Comparison of ENCODE assay signal across 1 cellular context in the genomic region with DNA sequence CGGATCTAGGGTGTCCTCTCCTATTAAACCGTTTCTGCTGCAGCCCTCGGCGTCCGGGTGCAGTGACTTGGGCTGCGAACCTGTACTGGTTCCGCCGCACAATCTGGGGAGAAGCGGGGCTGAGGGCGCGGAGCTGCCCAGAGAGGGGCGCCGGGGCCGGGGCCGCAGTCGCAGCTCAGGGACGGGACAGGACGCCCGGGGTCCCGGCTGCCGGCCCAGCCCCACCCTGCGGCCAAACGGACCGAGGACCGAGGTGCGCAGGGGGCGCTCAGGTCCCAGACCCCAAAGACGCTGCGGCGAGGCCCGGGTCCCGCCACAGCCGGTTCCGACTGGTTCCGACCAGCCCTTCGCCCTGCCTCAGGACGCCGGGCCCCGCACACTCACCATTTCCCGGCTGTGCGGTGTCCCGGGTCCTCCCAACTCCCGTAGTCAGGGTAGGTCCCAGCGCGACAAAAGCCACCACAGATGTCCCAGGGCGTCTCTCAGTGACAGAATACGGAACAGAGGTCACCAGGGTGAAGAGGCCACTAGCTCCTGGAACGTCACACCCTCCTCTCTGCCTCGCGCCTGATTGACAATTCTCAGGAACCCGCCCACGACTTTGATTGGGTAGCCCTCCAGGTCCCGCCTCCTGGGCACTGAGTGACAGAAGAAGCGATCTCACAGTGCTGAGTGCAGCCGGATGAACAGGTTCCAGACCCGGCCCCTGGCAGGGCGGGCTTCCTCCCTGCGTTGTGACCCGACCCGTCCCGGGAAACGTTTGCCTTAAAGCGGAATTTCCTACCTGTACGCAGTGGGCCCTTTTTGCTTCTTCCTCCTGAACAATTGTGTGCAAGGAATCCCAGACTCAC.
TF ChIP-seq lines count a peak whose summit lies in the region.

Gene ZNF44, minus strand, starts transcription at position 576 of the 851 bp plus-strand sequence. Its CDS starts 189 bp downstream, at position 387.

TF ChIP-seq in HepG2, 621 proteins besides CTCF, POLR2A, EP300 and RAD21 (continued from another document and continues in another):
- TF ChIP-seq, protein P1, sequence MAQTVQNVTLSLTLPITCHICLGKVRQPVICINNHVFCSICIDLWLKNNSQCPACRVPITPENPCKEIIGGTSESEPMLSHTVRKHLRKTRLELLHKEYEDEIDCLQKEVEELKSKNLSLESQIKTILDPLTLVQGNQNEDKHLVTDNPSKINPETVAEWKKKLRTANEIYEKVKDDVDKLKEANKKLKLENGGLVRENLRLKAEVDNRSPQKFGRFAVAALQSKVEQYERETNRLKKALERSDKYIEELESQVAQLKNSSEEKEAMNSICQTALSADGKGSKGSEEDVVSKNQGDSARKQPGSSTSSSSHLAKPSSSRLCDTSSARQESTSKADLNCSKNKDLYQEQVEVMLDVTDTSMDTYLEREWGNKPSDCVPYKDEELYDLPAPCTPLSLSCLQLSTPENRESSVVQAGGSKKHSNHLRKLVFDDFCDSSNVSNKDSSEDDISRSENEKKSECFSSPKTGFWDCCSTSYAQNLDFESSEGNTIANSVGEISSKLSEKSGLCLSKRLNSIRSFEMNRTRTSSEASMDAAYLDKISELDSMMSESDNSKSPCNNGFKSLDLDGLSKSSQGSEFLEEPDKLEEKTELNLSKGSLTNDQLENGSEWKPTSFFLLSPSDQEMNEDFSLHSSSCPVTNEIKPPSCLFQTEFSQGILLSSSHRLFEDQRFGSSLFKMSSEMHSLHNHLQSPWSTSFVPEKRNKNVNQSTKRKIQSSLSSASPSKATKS (CRISPR knock-in tag; IDR thresholded peaks at IDR 0.05): no peak
- TF ChIP-seq SIN3A (IDR thresholded peaks at IDR 0.05; ENCODE audit: borderline replicate concordance, low read depth, low read length) (peak; percentile 94), KMT2B (CRISPR knock-in tag; IDR thresholded peaks at IDR 0.05) (peak; percentile 47; the same call in 1 of the 2 replicates), TCF7L2 (IDR thresholded peaks at IDR 0.05; ENCODE audit: low read depth, low read length) (no peak), ZSCAN30 (CRISPR knock-in tag; IDR thresholded peaks at IDR 0.05) (no peak), IRF2 (CRISPR knock-in tag; IDR thresholded peaks at IDR 0.05) (no peak; the same call in 1 of the 2 replicates), HHEX (CRISPR knock-in tag; IDR thresholded peaks at IDR 0.05) (no peak), ZC3H4 (CRISPR knock-in tag; IDR thresholded peaks at IDR 0.05; ENCODE audit: borderline replicate concordance) (no peak), TBP (CRISPR knock-in tag; IDR thresholded peaks at IDR 0.05) (no peak), THAP7 (CRISPR knock-in tag; IDR thresholded peaks at IDR 0.05) (no peak), ZNF883 (CRISPR knock-in tag; IDR thresholded peaks at IDR 0.05; ENCODE audit: not compliant biosample characterization) (peak; percentile 86), EHMT2 (IDR thresholded peaks at IDR 0.05; ENCODE audit: borderline replicate concordance, low read depth, low read length) (no peak), NFKB2 (CRISPR knock-in tag; IDR thresholded peaks at IDR 0.05; ENCODE audit: borderline replicate concordance) (peak; percentile 54; the same call in 1 of the 2 replicates), ZNF7 (CRISPR knock-in tag; IDR thresholded peaks at IDR 0.05) (no peak), SSRP1 (CRISPR knock-in tag; IDR thresholded peaks at IDR 0.05) (no peak), ZFP37 (CRISPR knock-in tag; IDR thresholded peaks at IDR 0.05; ENCODE audit: borderline replicate concordance) (0 out of 2 replicates have a peak, but pooled peaks have one; percentile 33), ZNF644 (CRISPR knock-in tag; IDR thresholded peaks at IDR 0.05; ENCODE audit: low read depth) (no peak), ZUFSP (CRISPR knock-in tag; IDR thresholded peaks at IDR 0.05; ENCODE audit: borderline replicate concordance) (no peak), THAP11 (CRISPR knock-in tag; IDR thresholded peaks at IDR 0.05) (peak; percentile 68), ZBTB3 (CRISPR knock-in tag; IDR thresholded peaks at IDR 0.05; ENCODE audit: borderline replicate concordance, low read depth) (no peak), ATF1 (CRISPR knock-in tag; IDR thresholded peaks at IDR 0.05) (peak; percentile 66; the same call in 1 of the 2 replicates), SP1 (IDR thresholded peaks at IDR 0.05) (no peak), SP1 (CRISPR knock-in tag; IDR thresholded peaks at IDR 0.05) (peak; percentile 63; the same call in 1 of the 2 replicates), MXD4 (CRISPR knock-in tag; IDR thresholded peaks at IDR 0.05) (no peak), MBD4 (IDR thresholded peaks at IDR 0.05; ENCODE audit: borderline replicate concordance, low read length) (no peak), ZNF256 (CRISPR knock-in tag; conservative IDR thresholded peaks at IDR 0.05) (no peak), NFE2L1 (CRISPR knock-in tag; IDR thresholded peaks at IDR 0.05; ENCODE audit: borderline replicate concordance) (no peak), ZNF710 (CRISPR knock-in tag; IDR thresholded peaks at IDR 0.05; ENCODE audit: borderline replicate concordance) (no peak; the same call in 1 of the 2 replicates), NR2F2 (IDR thresholded peaks at IDR 0.05; ENCODE audit: borderline replicate concordance, low read depth) (peak; percentile 87), ZNF572 (CRISPR knock-in tag; IDR thresholded peaks at IDR 0.05) (0 out of 2 replicates have a peak, but pooled peaks have one; percentile 8), ZFY (CRISPR knock-in tag; IDR thresholded peaks at IDR 0.05) (peak; percentile 63), CERS6 (CRISPR knock-in tag; IDR thresholded peaks at IDR 0.05) (no peak), SOX13 (IDR thresholded peaks at IDR 0.05) (no peak), SOX13 (CRISPR knock-in tag; conservative IDR thresholded peaks at IDR 0.05 in 1 of 2, IDR thresholded peaks at IDR 0.05 in 1 of 2) (0 out of 4 replicates have a peak, but pooled peaks of 1 of the 2 experiments have one; percentile 40), SYNCRIP (IDR thresholded peaks at IDR 0.05; ENCODE audit: insufficient read depth, low read depth, low read length) (no peak), TBX2 (CRISPR knock-in tag; IDR thresholded peaks at IDR 0.05; ENCODE audit: borderline replicate concordance) (peak; percentile 76), ZNF367 (CRISPR knock-in tag; IDR thresholded peaks at IDR 0.05; ENCODE audit: borderline replicate concordance) (no peak), U2AF1 (optimal IDR thresholded peaks at IDR 0.05; ENCODE audit: low read depth, low read length) (no peak), ZSCAN12 (CRISPR knock-in tag; IDR thresholded peaks at IDR 0.05) (no peak), MAZ (IDR thresholded peaks at IDR 0.05; ENCODE audit: borderline replicate concordance, low read depth, low read length) (no peak), MAZ (CRISPR knock-in tag; IDR thresholded peaks at IDR 0.05; ENCODE audit: low read depth) (0 out of 2 replicates have a peak, but pooled peaks have one; percentile 26), MBNL3 (CRISPR knock-in tag; conservative IDR thresholded peaks at IDR 0.05) (no peak), PCBP2 (optimal IDR thresholded peaks at IDR 0.05; ENCODE audit: low read depth, low read length, poor library complexity, severe bottlenecking) (no peak), CAMTA2 (CRISPR knock-in tag; IDR thresholded peaks at IDR 0.05; ENCODE audit: borderline replicate concordance) (0 out of 2 replicates have a peak, but pooled peaks have one; percentile 7), ZNF3 (CRISPR knock-in tag; IDR thresholded peaks at IDR 0.05) (no peak), CBX1 (IDR thresholded peaks at IDR 0.05; ENCODE audit: low read depth) (no peak), ZNF615 (CRISPR knock-in tag; IDR thresholded peaks at IDR 0.05; ENCODE audit: borderline replicate concordance) (no peak), STAT5B (CRISPR knock-in tag; IDR thresholded peaks at IDR 0.05) (no peak)
- TF ChIP-seq, protein P2, sequence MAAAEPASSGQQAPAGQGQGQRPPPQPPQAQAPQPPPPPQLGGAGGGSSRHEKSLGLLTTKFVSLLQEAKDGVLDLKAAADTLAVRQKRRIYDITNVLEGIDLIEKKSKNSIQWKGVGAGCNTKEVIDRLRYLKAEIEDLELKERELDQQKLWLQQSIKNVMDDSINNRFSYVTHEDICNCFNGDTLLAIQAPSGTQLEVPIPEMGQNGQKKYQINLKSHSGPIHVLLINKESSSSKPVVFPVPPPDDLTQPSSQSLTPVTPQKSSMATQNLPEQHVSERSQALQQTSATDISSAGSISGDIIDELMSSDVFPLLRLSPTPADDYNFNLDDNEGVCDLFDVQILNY (CRISPR knock-in tag; conservative IDR thresholded peaks at IDR 0.05): no peak
- TF ChIP-seq, protein P3, sequence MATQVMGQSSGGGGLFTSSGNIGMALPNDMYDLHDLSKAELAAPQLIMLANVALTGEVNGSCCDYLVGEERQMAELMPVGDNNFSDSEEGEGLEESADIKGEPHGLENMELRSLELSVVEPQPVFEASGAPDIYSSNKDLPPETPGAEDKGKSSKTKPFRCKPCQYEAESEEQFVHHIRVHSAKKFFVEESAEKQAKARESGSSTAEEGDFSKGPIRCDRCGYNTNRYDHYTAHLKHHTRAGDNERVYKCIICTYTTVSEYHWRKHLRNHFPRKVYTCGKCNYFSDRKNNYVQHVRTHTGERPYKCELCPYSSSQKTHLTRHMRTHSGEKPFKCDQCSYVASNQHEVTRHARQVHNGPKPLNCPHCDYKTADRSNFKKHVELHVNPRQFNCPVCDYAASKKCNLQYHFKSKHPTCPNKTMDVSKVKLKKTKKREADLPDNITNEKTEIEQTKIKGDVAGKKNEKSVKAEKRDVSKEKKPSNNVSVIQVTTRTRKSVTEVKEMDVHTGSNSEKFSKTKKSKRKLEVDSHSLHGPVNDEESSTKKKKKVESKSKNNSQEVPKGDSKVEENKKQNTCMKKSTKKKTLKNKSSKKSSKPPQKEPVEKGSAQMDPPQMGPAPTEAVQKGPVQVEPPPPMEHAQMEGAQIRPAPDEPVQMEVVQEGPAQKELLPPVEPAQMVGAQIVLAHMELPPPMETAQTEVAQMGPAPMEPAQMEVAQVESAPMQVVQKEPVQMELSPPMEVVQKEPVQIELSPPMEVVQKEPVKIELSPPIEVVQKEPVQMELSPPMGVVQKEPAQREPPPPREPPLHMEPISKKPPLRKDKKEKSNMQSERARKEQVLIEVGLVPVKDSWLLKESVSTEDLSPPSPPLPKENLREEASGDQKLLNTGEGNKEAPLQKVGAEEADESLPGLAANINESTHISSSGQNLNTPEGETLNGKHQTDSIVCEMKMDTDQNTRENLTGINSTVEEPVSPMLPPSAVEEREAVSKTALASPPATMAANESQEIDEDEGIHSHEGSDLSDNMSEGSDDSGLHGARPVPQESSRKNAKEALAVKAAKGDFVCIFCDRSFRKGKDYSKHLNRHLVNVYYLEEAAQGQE (IDR thresholded peaks at IDR 0.05; ENCODE audit: borderline replicate concordance in 1 of 2, low read depth in 1 of 2, low read length in 2 of 2): 0 out of 4 replicates have a peak, but pooled peaks of 1 of the 2 experiments have one; percentile 29
- TF ChIP-seq, protein P4, sequence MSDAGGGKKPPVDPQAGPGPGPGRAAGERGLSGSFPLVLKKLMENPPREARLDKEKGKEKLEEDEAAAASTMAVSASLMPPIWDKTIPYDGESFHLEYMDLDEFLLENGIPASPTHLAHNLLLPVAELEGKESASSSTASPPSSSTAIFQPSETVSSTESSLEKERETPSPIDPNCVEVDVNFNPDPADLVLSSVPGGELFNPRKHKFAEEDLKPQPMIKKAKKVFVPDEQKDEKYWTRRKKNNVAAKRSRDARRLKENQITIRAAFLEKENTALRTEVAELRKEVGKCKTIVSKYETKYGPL (CRISPR knock-in tag; IDR thresholded peaks at IDR 0.05): no peak; the same call in 1 of the 2 replicates
- TF ChIP-seq, protein P5, sequence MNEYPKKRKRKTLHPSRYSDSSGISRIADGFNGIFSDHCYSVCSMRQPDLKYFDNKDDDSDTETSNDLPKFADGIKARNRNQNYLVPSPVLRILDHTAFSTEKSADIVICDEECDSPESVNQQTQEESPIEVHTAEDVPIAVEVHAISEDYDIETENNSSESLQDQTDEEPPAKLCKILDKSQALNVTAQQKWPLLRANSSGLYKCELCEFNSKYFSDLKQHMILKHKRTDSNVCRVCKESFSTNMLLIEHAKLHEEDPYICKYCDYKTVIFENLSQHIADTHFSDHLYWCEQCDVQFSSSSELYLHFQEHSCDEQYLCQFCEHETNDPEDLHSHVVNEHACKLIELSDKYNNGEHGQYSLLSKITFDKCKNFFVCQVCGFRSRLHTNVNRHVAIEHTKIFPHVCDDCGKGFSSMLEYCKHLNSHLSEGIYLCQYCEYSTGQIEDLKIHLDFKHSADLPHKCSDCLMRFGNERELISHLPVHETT (CRISPR knock-in tag; conservative IDR thresholded peaks at IDR 0.05): no peak
